1 cellular context compared by ENCODE assay signal in genomic region chr3:185847506-185847905, GRCh38.
TF ChIP-seq lines count a peak whose summit lies in the region.

No MANE protein-coding gene starts in this region.

TF ChIP-seq in IMR-90, 13 proteins besides CTCF, POLR2A, EP300 and RAD21 (continued from another document):
- TF ChIP-seq MXI1 (IDR thresholded peaks at IDR 0.05; ENCODE audit: borderline replicate concordance, low read depth, low read length): no peak
- TF ChIP-seq SMC3 (IDR thresholded peaks at IDR 0.05; ENCODE audit: low read depth, low read length): no peak
- TF ChIP-seq CEBPB (IDR thresholded peaks at IDR 0.05; ENCODE audit: low read depth, low read length): no peak
- TF ChIP-seq MAZ (IDR thresholded peaks at IDR 0.05; ENCODE audit: borderline replicate concordance, low read depth, low read length): no peak
- TF ChIP-seq RCOR1 (IDR thresholded peaks at IDR 0.05; ENCODE audit: insufficient replicate concordance, low read length): no peak
- no peak for TF ChIP-seq FOS (IDR thresholded peaks at IDR 0.05; ENCODE audit: low read depth, low read length)
- TF ChIP-seq NFE2L2 (IDR thresholded peaks at IDR 0.05; ENCODE audit: low read depth, low read length): no peak
- no peak for TF ChIP-seq MAFK (IDR thresholded peaks at IDR 0.05; ENCODE audit: low read depth, low read length)
